8 cellular contexts compared by ENCODE assay signal in genomic region chr2:36561223-36561944, GRCh38. TPM values are rescaled to one million over a fixed set of nuclear protein-coding genes. Genes with fewer than 3 reads are reported as not detected.
DNase-seq lines count a peak whose midpoint lies in the region; ATAC-seq, FAIRE-seq and TF ChIP-seq lines count a peak whose summit lies in the region.

No MANE protein-coding gene starts in this region.

- peak; percentile 93 for DNase-seq in NCI-H226
- peak; percentile 98 for DNase-seq in endothelial cell of umbilical vein (ENCODE audit: low read depth, low spot score)
- DNase-seq in NCI-H2081 treated with DMSO at 0.1 percent for 48 hours (lab: John Stamatoyannopoulos, UW) = no peak
- no peak for DNase-seq in GM13977 (ENCODE audit: low spot score)
- no peak for DNase-seq in activated naive CD4-positive, alpha-beta T cell treated with Interleukin-2 at 50 U/mL for 16 hours

- CTCF ChIA-PET in endothelial cell of umbilical vein (lab: Charles Lee) = interaction anchor here (1.1 to 4.5 kb wide), 6 partner anchors 8 to 209 kb away, joined by 3 to 29 read pairs (median 10); no protein-coding TSS in a partner anchor

- peaks cover 41 to 80% (median 62%) of the 10 kb centered on the region in 11 experiments for H3K36me3 ChIP-seq in BLaER1 treated with 17β-estradiol and CSF1 and Interleukin-3, amounts not matched to agents 10 nM and 100 nM
- H3K36me3 ChIP-seq in endothelial cell of umbilical vein (ENCODE audit: control insufficient read depth in 2 of 2, extremely low read depth in 1 of 2, insufficient read depth in 2 of 2, low read length in 2 of 2) (no peaks in the 10 kb centered on the region), mucosa of rectum (ENCODE audit: control insufficient read depth in 2 of 2, insufficient read depth in 2 of 2, low read length in 2 of 2) (peaks cover 8 to 23% of the 10 kb centered on the region in 2 donors)

- TF ChIP-seq POLR2A in endothelial cell of umbilical vein (IDR thresholded peaks at IDR 0.05; ENCODE audit: low read depth, low read length) = no peak

- intact Hi-C loops in endothelial cell of umbilical vein (cut with micrococcal nuclease) = loop anchor here (1.0 to 10.0 kb wide), 9 partner anchors 8 to 223 kb away; no protein-coding TSS in a partner anchor

- in situ Hi-C loops in GM13977 (cut with MboI; ENCODE audit: low pct_unique_long_range_greater_than_20kb, low sequenced_read_pairs, unreplicated experiment) = no loop called here

- peak overlapping the region in 5 of 11 experiments; percentile 24 to 59 (median 37); a peak in 7 of 22 replicates for H3K9ac ChIP-seq in BLaER1 treated with 17β-estradiol and CSF1 and Interleukin-3, amounts not matched to agents 10 nM and 100 nM
- H3K9ac ChIP-seq in endothelial cell of umbilical vein (replicated peaks; ENCODE audit: extremely low read depth, insufficient read depth, low read length) (peak overlapping the region; percentile 93), mucosa of rectum (ENCODE audit: low read depth in 1 of 2, low read length in 2 of 2) (no peak overlapping the region)

- no peak overlapping the region for H3K4me3 ChIP-seq in BLaER1 treated with 17β-estradiol and CSF1 and Interleukin-3, amounts not matched to agents 10 nM and 100 nM
- peak overlapping the region in 2 of 3 experiments; percentile 40 to 63 for H3K4me3 ChIP-seq in endothelial cell of umbilical vein (replicated peaks in 1 of 3; ENCODE audit: insufficient read depth in 1 of 3, low read depth in 1 of 3, low read length in 3 of 3)
- no peak overlapping the region for H3K4me3 ChIP-seq in mucosa of rectum (ENCODE audit: low read length in 2 of 2)

- no peak overlapping the region for H2AFZ ChIP-seq in endothelial cell of umbilical vein (ENCODE audit: low read depth, low read length)

- FAIRE-seq in endothelial cell of umbilical vein (lab: Jason Lieb, UNC) = peak; percentile 81

- no peaks in the 10 kb centered on the region for H3K27me3 ChIP-seq in BLaER1 treated with 17β-estradiol and CSF1 and Interleukin-3, amounts not matched to agents 10 nM and 100 nM
- no peaks in the 10 kb centered on the region for H3K27me3 ChIP-seq in endothelial cell of umbilical vein (ENCODE audit: control insufficient read depth in 2 of 2, insufficient read depth in 2 of 2, low read length in 2 of 2)
- H3K27me3 ChIP-seq in mucosa of rectum (ENCODE audit: control insufficient read depth in 2 of 2, insufficient read depth in 2 of 2, low read length in 2 of 2) = no peaks in the 10 kb centered on the region

- H3K9me1 ChIP-seq in endothelial cell of umbilical vein (replicated peaks; ENCODE audit: control insufficient read depth, extremely low read depth, insufficient read depth, low read length) = no peaks in the 10 kb centered on the region

- TF ChIP-seq CTCF in endothelial cell of umbilical vein (IDR thresholded peaks at IDR 0.05; ENCODE audit: extremely low read depth in 1 of 2, insufficient read depth in 1 of 2, low read depth in 1 of 2, low read length in 2 of 2) (no peak), GM13977 (IDR thresholded peaks at IDR 0.05; ENCODE audit: extremely low read depth, insufficient read depth, missing control alignments) (no peak)

- POLR2A ChIA-PET in endothelial cell of umbilical vein (lab: Charles Lee) = interaction anchor here (0.8 to 1.7 kb wide), 2 partner anchors 11 to 206 kb away, joined by 5 to 10 read pairs; partner anchors contain the start of gene CRIM1

- peaks cover 0 to 7% (median 0%) of the 10 kb centered on the region in 11 experiments; a peak in 2 of 22 replicates for H4K20me1 ChIP-seq in BLaER1 treated with 17β-estradiol and CSF1 and Interleukin-3, amounts not matched to agents 10 nM and 100 nM
- no peaks in the 10 kb centered on the region for H4K20me1 ChIP-seq in endothelial cell of umbilical vein (replicated peaks; ENCODE audit: control insufficient read depth, extremely low read depth, insufficient read depth, low read length)

- H3K79me2 ChIP-seq in endothelial cell of umbilical vein (ENCODE audit: control insufficient read depth, insufficient read depth, low read length) = peaks cover 66% of the 10 kb centered on the region

- peaks cover 0 to 65% (median 53%) of the 10 kb centered on the region in 10 experiments; a peak in 17 of 20 replicates for H3K4me1 ChIP-seq in BLaER1 treated with 17β-estradiol and CSF1 and Interleukin-3, amounts not matched to agents 10 nM and 100 nM
- H3K4me1 ChIP-seq in endothelial cell of umbilical vein (ENCODE audit: control insufficient read depth, extremely low read depth, insufficient read depth, low read length) (peaks cover 95% of the 10 kb centered on the region), mucosa of rectum (ENCODE audit: control insufficient read depth in 2 of 2, insufficient read depth in 2 of 2, low read length in 2 of 2) (peaks cover 7 to 10% of the 10 kb centered on the region in 2 donors)

- TSS peak; percentile 59 for BruUV-seq in endothelial cell of umbilical vein (replicated peaks; lab: Mats Ljungman, UMichigan)

- H3K9me3 ChIP-seq in BLaER1 treated with 17β-estradiol and CSF1 and Interleukin-3, amounts not matched to agents 10 nM and 100 nM (replicated peaks in 1 of 11) = 0 out of 22 replicates have a peak, but pooled peaks cover 0 to 4% (median 0%) of the 10 kb centered on the region in 11 experiments
- no peaks in the 10 kb centered on the region for H3K9me3 ChIP-seq in endothelial cell of umbilical vein (replicated peaks; ENCODE audit: control insufficient read depth, insufficient read depth, low read length)
- no peaks in the 10 kb centered on the region for H3K9me3 ChIP-seq in mucosa of rectum (ENCODE audit: control insufficient read depth in 2 of 2, low read length in 2 of 2)

- no peak for ATAC-seq in GM21526 (IDR thresholded peaks at IDR 0.05; ENCODE audit: low FRiP score, unreplicated experiment)

- H3K4me2 ChIP-seq in BLaER1 treated with 17β-estradiol and CSF1 and Interleukin-3, amounts not matched to agents 10 nM and 100 nM = peak overlapping the region in 8 of 11 experiments; percentile 46 to 87 (median 68); a peak in 16 of 22 replicates
- H3K4me2 ChIP-seq in endothelial cell of umbilical vein (ENCODE audit: insufficient read depth, low read length) = peak overlapping the region; percentile 90

- peak overlapping the region in 9 of 11 experiments; percentile 47 to 83 (median 72); a peak in 18 of 22 replicates for H3K27ac ChIP-seq in BLaER1 treated with 17β-estradiol and CSF1 and Interleukin-3, amounts not matched to agents 10 nM and 100 nM
- H3K27ac ChIP-seq in endothelial cell of umbilical vein (ENCODE audit: insufficient read depth, low read depth, low read length) (peak overlapping the region; percentile 98), mucosa of rectum (ENCODE audit: low read depth in 2 of 2, low read length in 2 of 2) (peak overlapping the region; percentile 58 to 60)

- dilution Hi-C loops in endothelial cell of umbilical vein (cut with MboI; ENCODE audit: extremely low pct_ligation_motif_present, low sequenced_read_pairs) = no loop called here

TF ChIP-seq in endothelial cell of umbilical vein, 7 proteins besides CTCF, POLR2A, EP300 and RAD21:
- TF ChIP-seq POLR2AphosphoS5 (IDR thresholded peaks at IDR 0.05; ENCODE audit: insufficient read depth, low read depth, low read length) (peak; percentile 82), GATA2 (IDR thresholded peaks at IDR 0.05; ENCODE audit: insufficient read depth, insufficient read length, low read depth, low read length) (peak; percentile 80), FOS (IDR thresholded peaks at IDR 0.05; ENCODE audit: borderline replicate concordance, insufficient read depth, low read length) (peak; percentile 100), MYC (IDR thresholded peaks at IDR 0.05; ENCODE audit: low read depth, low read length) (peak; percentile 13), JUN (IDR thresholded peaks at IDR 0.05; ENCODE audit: borderline replicate concordance, insufficient read depth, insufficient read length, low read depth) (peak; percentile 99), EZH2 (IDR thresholded peaks at IDR 0.05; ENCODE audit: borderline replicate concordance, low read depth, low read length, severe bottlenecking) (no peak), MAX (IDR thresholded peaks at IDR 0.05; ENCODE audit: insufficient read depth, insufficient read length) (no peak)
TF ChIP-seq in endothelial cell of umbilical vein: peak in this region for 5.

RNA-seq across cellular contexts. Expression of gene FEZ2, which starts 36.6 kb away (rescaled TPM):
- total RNA-seq in endothelial cell of umbilical vein = 72.4 and 73.5 TPM in 2 replicates
- polyA plus RNA-seq in endothelial cell of umbilical vein = 28.1 and 41.2 TPM in 2 replicates
- polyA plus RNA-seq in endothelial cell of umbilical vein (2011; cell fraction: cytosol; rRNA removed) = 44.1 and 46.1 TPM in 2 replicates
- 42.3 and 62.0 TPM in 2 replicates for polyA plus RNA-seq in endothelial cell of umbilical vein (2011; cell fraction: nucleus; rRNA removed)
- 134 and 161 TPM in 2 replicates for polyA plus RNA-seq in endothelial cell of umbilical vein (2012)
- polyA minus RNA-seq in endothelial cell of umbilical vein = 24.7 and 28.9 TPM in 2 replicates
- polyA minus RNA-seq in endothelial cell of umbilical vein (2011; cell fraction: cytosol; rRNA and poly(A)+ RNA removed) = 6.8 TPM
- 61.0 and 82.1 TPM in 2 replicates for polyA minus RNA-seq in endothelial cell of umbilical vein (2011; cell fraction: nucleus; rRNA and poly(A)+ RNA removed)

Comparison
In these comparisons a context has a peak if more than half of its experiments do, and no peak if none do; other contexts are left out.
1. H3K4me3 ChIP-seq: peak in endothelial cell of umbilical vein (2 of 3); none in BLaER1 treated with 17β-estradiol and CSF1 and Interleukin-3, amounts not matched to agents 10 nM and 100 nM (0 of 10) and mucosa of rectum (0 of 2).
2. DNase-seq: peak in NCI-H226 (single experiment) and endothelial cell of umbilical vein (single experiment); none in NCI-H2081 treated with DMSO at 0.1 percent for 48 hours (single experiment), GM13977 (single experiment) and activated naive CD4-positive, alpha-beta T cell treated with Interleukin-2 at 50 U/mL for 16 hours (single experiment).
3. Peak in every context shown above with its lines, with median percentiles within 50 percentile points of each other: H3K27ac ChIP-seq.